18 cellular contexts compared by ENCODE assay signal in the genomic region with DNA sequence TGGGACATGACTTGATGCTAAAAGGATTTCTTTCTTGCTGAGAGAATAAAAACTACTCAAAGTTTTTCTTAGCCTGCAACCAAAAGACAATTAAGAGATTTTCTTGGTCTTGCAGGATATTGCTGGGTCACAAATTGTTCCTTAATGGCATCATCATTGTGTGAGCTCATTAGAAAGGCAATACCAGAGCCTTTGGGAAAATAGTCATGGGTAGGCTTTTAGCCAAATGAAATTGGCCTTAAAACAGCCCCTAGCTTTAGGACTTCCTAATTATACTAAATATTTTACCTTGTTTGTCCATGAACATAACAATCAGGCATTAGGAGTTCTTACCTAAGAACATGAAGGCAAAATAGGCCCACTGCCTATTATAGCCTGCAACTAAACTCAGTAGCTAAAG.
"Had no signal": no experiment of that assay in that cellular context is flagged by ENCODE, and none has a peak within 500 bp of the region (broad histone marks: within the 10 kb centered on the region; RNA-seq: fewer than 3 reads in every experiment).

No MANE protein-coding gene starts in this region.

- DNase-seq: activated CD4-positive, alpha-beta T cell treated with anti-CD3 and anti-CD28 coated beads for 48 hours; activated CD8-positive, alpha-beta memory T cell treated with anti-CD3 and anti-CD28 coated beads, Interleukin-2, amount 50 U/mL, for 48 hours; activated CD8-positive, alpha-beta T cell treated with anti-CD3 and anti-CD28 coated beads, Interleukin-2, amount 10 ng/mL, durations not matched to agents 7 days and 5 days; activated naive CD4-positive, alpha-beta T cell; central memory CD4-positive, alpha-beta T cell; cortex of kidney; effector memory CD4-positive, alpha-beta T cell; left cardiac atrium; mammary epithelial cell; mucosa of descending colon; naive thymus-derived CD8-positive, alpha-beta T cell; posterior cingulate gyrus; right cardiac atrium had no signal

- H3K9me3 ChIP-seq: mucosa of descending colon, tibial nerve had no signal

- H3K4me1 Mint-ChIP-seq: WTC11 had no signal

- H3K4me3 ChIP-seq: mucosa of descending colon, smooth muscle cell, tibial nerve had no signal

- H3K4me3 Mint-ChIP-seq: activated CD8-positive, alpha-beta T cell treated with anti-CD3 and anti-CD28 coated beads, Interleukin-2, amount 10 ng/mL, durations not matched to agents 7 days and 5 days; naive thymus-derived CD8-positive, alpha-beta T cell; T-helper 1 cell treated with Interleukin-12 subunit alpha and Interleukin-12 subunit beta and Interleukin-4 antibody, amounts not matched to agents 30 μg/mL and 1 μg/mL, for 36 hours; WTC11 had no signal

- H3K36me3 ChIP-seq: tibial nerve had no signal

- H3K27ac ChIP-seq: epithelial cell of prostate had no signal

- H3K27ac Mint-ChIP-seq: activated CD8-positive, alpha-beta T cell treated with anti-CD3 and anti-CD28 coated beads, Interleukin-2, amount 10 ng/mL, durations not matched to agents 7 days and 5 days; naive thymus-derived CD8-positive, alpha-beta T cell; T-helper 1 cell treated with Interleukin-12 subunit alpha and Interleukin-12 subunit beta and Interleukin-4 antibody, amounts not matched to agents 30 μg/mL and 1 μg/mL, for 36 hours; WTC11 had no signal
